ENCODE assay signal across 12 cellular contexts in the genomic region with DNA sequence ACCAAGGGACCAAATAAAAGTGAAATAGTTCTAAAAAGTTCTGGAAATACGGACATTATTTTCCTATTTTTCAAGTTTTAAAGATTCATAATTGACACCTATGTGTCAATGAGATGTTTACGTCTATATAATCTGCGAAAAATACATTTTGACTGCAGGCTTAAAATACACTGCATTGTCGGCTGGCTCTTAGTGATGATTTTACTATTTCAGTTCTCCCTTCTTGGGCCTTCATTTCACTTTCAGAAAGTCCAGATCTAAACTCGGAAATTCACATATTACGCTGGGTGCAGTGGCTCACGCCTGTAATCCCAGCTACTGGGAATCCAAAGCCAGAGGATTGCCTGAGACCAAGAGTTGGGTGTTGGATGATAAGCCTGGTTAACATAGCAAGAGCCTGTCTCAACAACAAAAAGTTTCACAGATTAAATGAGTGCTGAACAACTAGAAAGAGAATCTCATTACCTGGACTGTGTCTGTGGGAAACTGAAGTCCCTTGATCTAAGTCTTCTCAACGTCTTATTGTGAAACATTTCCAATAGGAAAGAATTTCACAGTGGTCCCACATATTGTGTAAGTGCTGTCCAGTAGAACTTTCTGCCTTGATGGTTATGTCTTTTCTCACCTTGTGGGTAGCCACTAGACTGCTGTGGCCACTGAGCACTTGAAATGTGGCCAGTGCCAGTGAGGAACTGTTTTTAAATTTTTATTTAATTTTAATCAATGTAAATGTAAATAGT. TPM values are rescaled to one million over a fixed set of nuclear protein-coding genes. Genes with fewer than 3 reads are reported as not detected.
DNase-seq lines count a peak whose midpoint lies in the region; ATAC-seq, FAIRE-seq and TF ChIP-seq lines count a peak whose summit lies in the region.
"Had no signal": no experiment of that assay in that cellular context is flagged by ENCODE, and none has a peak within 500 bp of the region (broad histone marks: within the 10 kb centered on the region; RNA-seq: fewer than 3 reads in every experiment).

No MANE protein-coding gene starts in this region.

- TF ChIP-seq EP300 in A549 (IDR thresholded peaks at IDR 0.05), result no peak

- no peaks in the 10 kb centered on the region for H3K36me3 ChIP-seq in PC-9 (ENCODE audit: low read depth)
- H3K36me3 ChIP-seq in body of pancreas (replicated peaks in 1 of 2; ENCODE audit: insufficient read depth in 1 of 2, low read depth in 2 of 2), result no peaks in the 10 kb centered on the region
- no peaks in the 10 kb centered on the region for H3K36me3 ChIP-seq in brain microvascular endothelial cell (replicated peaks)
- H3K36me3 ChIP-seq: adrenal gland had no signal

- no peak overlapping the region for H3K27ac ChIP-seq in A549
- no peak overlapping the region for H3K27ac ChIP-seq in PC-9
- no peak overlapping the region for H3K27ac ChIP-seq in body of pancreas
- no peak overlapping the region for H3K27ac ChIP-seq in brain microvascular endothelial cell
- H3K27ac ChIP-seq: adrenal gland, WERI-Rb-1 had no signal

- H3K27me3 ChIP-seq in PC-9 (ENCODE audit: insufficient read depth, low read depth) (no peaks in the 10 kb centered on the region), body of pancreas (no peaks in the 10 kb centered on the region), brain microvascular endothelial cell (replicated peaks) (no peaks in the 10 kb centered on the region)
- H3K27me3 ChIP-seq: adrenal gland had no signal

- POLR2A ChIA-PET in A549 (lab: Yijun Ruan, JAX) (no interaction called here), PC-9 (lab: Charles Lee; ENCODE audit: unreplicated experiment) (no interaction called here)

- no peak for TF ChIP-seq RAD21 in A549 (conservative IDR thresholded peaks at IDR 0.05 in 1 of 2, IDR thresholded peaks at IDR 0.05 in 1 of 2)

- H3K4me1 Mint-ChIP-seq in glutamatergic neuron (ENCODE audit: low read depth, unreplicated experiment), result no peaks in the 10 kb centered on the region

- peak overlapping the region; percentile 66 for H3K4me3 Mint-ChIP-seq in glutamatergic neuron (ENCODE audit: unreplicated experiment)

- H3K27me3 Mint-ChIP-seq in glutamatergic neuron (ENCODE audit: unreplicated experiment), result no peaks in the 10 kb centered on the region

- H3K36me3 Mint-ChIP-seq in glutamatergic neuron (ENCODE audit: unreplicated experiment), result no peaks in the 10 kb centered on the region

- H3K9me3 ChIP-seq in A549 (no peaks in the 10 kb centered on the region), PC-9 (ENCODE audit: insufficient read depth, low read depth) (no peaks in the 10 kb centered on the region), body of pancreas (no peaks in the 10 kb centered on the region)
- H3K9me3 ChIP-seq: adrenal gland had no signal

- H2AFZ ChIP-seq in PC-9, result no peak overlapping the region

- H3F3A ChIP-seq in PC-9 (ENCODE audit: insufficient read depth, low read depth), result peaks cover 34% of the 10 kb centered on the region

- H3K4me3 ChIP-seq in A549 (no peak overlapping the region), PC-9 (peak overlapping the region; percentile 89; the same call in 1 of the 2 replicates), body of pancreas (no peak overlapping the region), brain microvascular endothelial cell (ENCODE audit: low read depth, low read length) (no peak overlapping the region)

- intact Hi-C loops in PC-9 (cut with micrococcal nuclease; ENCODE audit: unreplicated experiment), result loop anchor here (5.0 to 10.0 kb wide), 3 partner anchors 79 to 354 kb away; a partner anchor contains a TSS
- intact Hi-C loops in body of pancreas (cut with DNase I), result no loop called here
- intact Hi-C loops in head of caudate nucleus (cut with DNase I), result loop anchor here (5.0 to 10.0 kb wide), 2 partner anchors 79 to 297 kb away; a partner anchor contains a TSS

- no peak for FAIRE-seq in A549 (lab: Jason Lieb, UNC)

- peak overlapping the region; percentile 12 for H3K27ac Mint-ChIP-seq in glutamatergic neuron (ENCODE audit: unreplicated experiment)

- TF ChIP-seq POLR2A in A549 (IDR thresholded peaks at IDR 0.05; ENCODE audit: low read length), result no peak
- no peak for TF ChIP-seq POLR2A in body of pancreas (IDR thresholded peaks at IDR 0.05)

- TF ChIP-seq CTCF in A549 (IDR thresholded peaks at IDR 0.05) (no peak), PC-9 (conservative IDR thresholded peaks at IDR 0.05) (no peak), glutamatergic neuron (IDR thresholded peaks at IDR 0.05; ENCODE audit: partially characterized antibody, unreplicated experiment) (no peak), body of pancreas (IDR thresholded peaks at IDR 0.05) (no peak), brain microvascular endothelial cell (IDR thresholded peaks at IDR 0.05; ENCODE audit: low read depth, low read length, missing control alignments) (no peak)

- peaks cover 4% of the 10 kb centered on the region for H3K9me3 Mint-ChIP-seq in glutamatergic neuron (ENCODE audit: unreplicated experiment)

- H3K4me1 ChIP-seq in A549, result peaks cover 27% of the 10 kb centered on the region
- peaks cover 25% of the 10 kb centered on the region for H3K4me1 ChIP-seq in PC-9 (replicated peaks; ENCODE audit: insufficient read depth)
- H3K4me1 ChIP-seq in body of pancreas, result peaks cover 12% of the 10 kb centered on the region

- WGBS in A549 (ENCODE audit: missing lambda C conversion rate), result 88% methylated on average over 8 of the region's 8 CpGs
- 85 to 87% methylated on average over 8 of the region's 8 CpGs for WGBS in body of pancreas, 2 donors

- ATAC-seq in A549 (no peak), body of pancreas (no peak), GM21447 (IDR thresholded peaks at IDR 0.05; ENCODE audit: unreplicated experiment) (no peak)

- CTCF ChIA-PET in A549 (lab: Yijun Ruan, JAX), result interaction anchor here (0.9 kb wide), 1 partner anchor 22 kb away, joined by 4 read pairs; a partner anchor contains a TSS
- CTCF ChIA-PET in PC-9 (lab: Charles Lee), result no interaction called here

- peaks cover 39% of the 10 kb centered on the region for H3K79me2 ChIP-seq in PC-9 (ENCODE audit: low read depth)

- BruUV-seq in PC-9 (replicated peaks; lab: Mats Ljungman, UMichigan), result no TSS peak

- no peaks in the 10 kb centered on the region; the same call in 1 of the 2 replicates for H4K20me1 ChIP-seq in PC-9 (ENCODE audit: insufficient read depth)

- peak overlapping the region; percentile 97; the same call in 2 of the 3 replicates for H3K4me2 ChIP-seq in A549
- H3K4me2 ChIP-seq in PC-9, result peak overlapping the region; percentile 87

- no peaks in the 10 kb centered on the region for H3K9me2 ChIP-seq in PC-9 (ENCODE audit: insufficient read depth)

- in situ Hi-C loops in G401 (cut with HindIII; ENCODE audit: low sequenced_read_pairs), result no loop called here
- in situ Hi-C loops in brain microvascular endothelial cell (cut with HindIII; ENCODE audit: low pct_ligation_motif_present, low sequenced_read_pairs), result no loop called here

- no peak for DNase-seq in A549 (ENCODE audit: low read depth in 1 of 2, low spot score in 1 of 2)
- DNase-seq in G401 (ENCODE audit: low spot score), result peak; percentile 5
- no peak for DNase-seq in PC-9
- DNase-seq in glutamatergic neuron, result no peak
- no peak for DNase-seq in body of pancreas
- DNase-seq in brain microvascular endothelial cell, result no peak
- DNase-seq in head of caudate nucleus, result no peak
- DNase-seq: adrenal gland; effector CD4-positive, alpha-beta T cell; H7; WERI-Rb-1 had no signal

TF ChIP-seq in A549, 52 proteins besides CTCF, POLR2A, EP300 and RAD21 (continues in another document):
- TF ChIP-seq CHD2 (IDR thresholded peaks at IDR 0.05; ENCODE audit: low read length, partially characterized antibody), result no peak
- no peak for TF ChIP-seq HOXB13 (CRISPR knock-in tag; IDR thresholded peaks at IDR 0.05; ENCODE audit: low read depth)
- TF ChIP-seq, protein P1, sequence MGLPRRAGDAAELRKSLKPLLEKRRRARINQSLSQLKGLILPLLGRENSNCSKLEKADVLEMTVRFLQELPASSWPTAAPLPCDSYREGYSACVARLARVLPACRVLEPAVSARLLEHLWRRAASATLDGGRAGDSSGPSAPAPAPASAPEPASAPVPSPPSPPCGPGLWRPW (IDR thresholded peaks at IDR 0.05), result no peak
- no peak for TF ChIP-seq ZNF302 (CRISPR knock-in tag; IDR thresholded peaks at IDR 0.05)
- TF ChIP-seq SREBF2 (IDR thresholded peaks at IDR 0.05), result no peak
- TF ChIP-seq BHLHE40 (IDR thresholded peaks at IDR 0.05; ENCODE audit: low read depth, low read length), result no peak

RNA-seq across cellular contexts. Expression of a gene that starts 1.8 kb away (rescaled TPM):
- 25.9 and 34.9 TPM in 2 replicates for polyA plus RNA-seq in A549 (2011; rRNA removed)
- polyA plus RNA-seq in A549 (2012; cell fraction: cytosol; rRNA removed), result 8.2 and 8.6 TPM in 2 replicates
- polyA plus RNA-seq in A549 (2012; cell fraction: nucleus; rRNA removed), result 3.0 and 4.5 TPM in 2 replicates
- polyA plus RNA-seq in A549 (2017; fragmentation: RNase III; extraction: RNeasy Plus Mini Kit Qiagen cat#74134 plus additional on column Dnase treatment), result 23.1 to 24.2 TPM (median 24.0 TPM) in 3 replicates
- polyA minus RNA-seq in A549 (2011; rRNA and poly(A)+ RNA removed), result 3.2 and 3.8 TPM in 2 replicates
- 28.2 and 28.7 TPM in 2 replicates for total RNA-seq in G401 (2014; rRNA removed; shearing (Covaris generic))
- 14.5 and 14.7 TPM in 2 replicates for total RNA-seq in PC-9 (2021)
- 11.2 TPM for total RNA-seq in glutamatergic neuron (ENCODE audit: unreplicated experiment)
- 10 to 100 TPM; 25.7 to 33.7 TPM for total RNA-seq in body of pancreas

RNA-seq across cellular contexts. Expression of a gene that starts 22.2 kb away (rescaled TPM):
- polyA plus RNA-seq in A549 (2011; rRNA removed) (8.9 and 12.1 TPM in 2 replicates), A549 (2017; fragmentation: RNase III; extraction: RNeasy Plus Mini Kit Qiagen cat#74134 plus additional on column Dnase treatment) (16.5 to 18.2 TPM (median 17.2 TPM) in 3 replicates)
- polyA plus RNA-seq in A549 (2012; cell fraction: cytosol; rRNA removed), result 1.6 and 2.0 TPM in 2 replicates
- 0.92 and 1.7 TPM in 2 replicates for polyA plus RNA-seq in A549 (2012; cell fraction: nucleus; rRNA removed)
- polyA minus RNA-seq in A549 (2011; rRNA and poly(A)+ RNA removed), result 2.5 and 2.7 TPM in 2 replicates
- total RNA-seq in G401 (2014; rRNA removed; shearing (Covaris generic)), result 29.8 and 55.0 TPM in 2 replicates
- total RNA-seq in PC-9 (2021) (9.6 and 13.5 TPM in 2 replicates), glutamatergic neuron (ENCODE audit: unreplicated experiment) (26.8 TPM), body of pancreas (10 to 100 TPM; 14.5 to 24.1 TPM)
